23 cellular contexts compared by ENCODE assay signal in genomic region chr1:23701310-23701709, GRCh38. TPM values are rescaled to one million over a fixed set of nuclear protein-coding genes. Genes with fewer than 3 reads are reported as not detected.
DNase-seq lines count a peak whose midpoint lies in the region; ATAC-seq and TF ChIP-seq lines count a peak whose summit lies in the region.
"Had no signal": no experiment of that assay in that cellular context is flagged by ENCODE, and none has a peak within 500 bp of the region (broad histone marks: within the 10 kb centered on the region; RNA-seq: fewer than 3 reads in every experiment).

No MANE protein-coding gene starts in this region.

- TF ChIP-seq CTCF in HL-60 (IDR thresholded peaks at IDR 0.05; ENCODE audit: insufficient read depth, low read length) (no peak), spleen (IDR thresholded peaks at IDR 0.05 in 8 of 11, conservative IDR thresholded peaks at IDR 0.05 in 3 of 11) (no peak)

- peaks cover 41% of the 10 kb centered on the region for H3K4me1 Mint-ChIP-seq in activated T-cell treated with anti-CD3 and anti-CD28 coated beads, Interleukin-2, amount 50 U/mL, for 24 hours (ENCODE audit: low read depth)
- H3K4me1 Mint-ChIP-seq in dendritic cell treated with granulocyte-macrophage colony-stimulating factor and Interleukin-4, amounts not matched to agents 40 ng/mL and 50 ng/mL, for 4 days (ENCODE audit: low read depth) = peaks cover 12% of the 10 kb centered on the region
- peaks cover 1% of the 10 kb centered on the region for H3K4me1 Mint-ChIP-seq in T-helper 2 cell treated with Interferon-gamma antibody and Interleukin-4, amounts not matched to agents 5 μg/mL and 100 μg/mL, for 36 hours (ENCODE audit: low read depth)

- no peak for TF ChIP-seq POLR2A in spleen (IDR thresholded peaks at IDR 0.05)

- H3K36me3 Mint-ChIP-seq in activated T-cell treated with anti-CD3 and anti-CD28 coated beads, Interleukin-2, amount 50 U/mL, for 24 hours (ENCODE audit: low read depth) = peaks cover 83% of the 10 kb centered on the region
- peaks cover 80% of the 10 kb centered on the region for H3K36me3 Mint-ChIP-seq in dendritic cell treated with granulocyte-macrophage colony-stimulating factor and Interleukin-4, amounts not matched to agents 40 ng/mL and 50 ng/mL, for 4 days (ENCODE audit: low read depth)
- peaks cover 6 to 41% of the 10 kb centered on the region in 2 donors for H3K36me3 Mint-ChIP-seq in activated naive CD4-positive, alpha-beta T cell treated with anti-CD3 and anti-CD28 coated beads, Interleukin-2, amount 50 U/mL, for 72 hours
- peaks cover 56% of the 10 kb centered on the region for H3K36me3 Mint-ChIP-seq in T-helper 2 cell treated with Interferon-gamma antibody and Interleukin-4, amounts not matched to agents 5 μg/mL and 100 μg/mL, for 36 hours (ENCODE audit: low read depth)

- no peaks in the 10 kb centered on the region for H3K27me3 Mint-ChIP-seq in activated T-cell treated with anti-CD3 and anti-CD28 coated beads, Interleukin-2, amount 50 U/mL, for 24 hours
- H3K27me3 Mint-ChIP-seq in dendritic cell treated with granulocyte-macrophage colony-stimulating factor and Interleukin-4, amounts not matched to agents 40 ng/mL and 50 ng/mL, for 4 days = no peaks in the 10 kb centered on the region
- no peaks in the 10 kb centered on the region for H3K27me3 Mint-ChIP-seq in T-helper 2 cell treated with Interferon-gamma antibody and Interleukin-4, amounts not matched to agents 5 μg/mL and 100 μg/mL, for 36 hours (ENCODE audit: low read depth)
- H3K27me3 Mint-ChIP-seq: B cell had no signal

- no peak for ATAC-seq in activated naive CD4-positive, alpha-beta T cell treated with anti-CD3 and anti-CD28 coated beads, Interleukin-2, amount 50 U/mL, for 72 hours
- ATAC-seq: HepG2, Right ventricle myocardium inferior had no signal

- peak overlapping the region; percentile 22 for H3K27ac Mint-ChIP-seq in activated T-cell treated with anti-CD3 and anti-CD28 coated beads, Interleukin-2, amount 50 U/mL, for 24 hours
- peak overlapping the region; percentile 30 for H3K27ac Mint-ChIP-seq in dendritic cell treated with granulocyte-macrophage colony-stimulating factor and Interleukin-4, amounts not matched to agents 40 ng/mL and 50 ng/mL, for 4 days
- peak overlapping the region in 1 of 2 donors; percentile 81 for H3K27ac Mint-ChIP-seq in activated naive CD4-positive, alpha-beta T cell treated with anti-CD3 and anti-CD28 coated beads, Interleukin-2, amount 50 U/mL, for 72 hours
- no peak overlapping the region for H3K27ac Mint-ChIP-seq in T-helper 2 cell treated with Interferon-gamma antibody and Interleukin-4, amounts not matched to agents 5 μg/mL and 100 μg/mL, for 36 hours
- H3K27ac Mint-ChIP-seq: B cell had no signal

- H3K4me1 ChIP-seq in spleen = peaks cover 0 to 54% (median 32%) of the 10 kb centered on the region in 6 donors

- DNase-seq in activated T-cell treated with anti-CD3 and anti-CD28 coated beads, Interleukin-2, amount 50 U/mL, for 24 hours = no peak
- no peak for DNase-seq in activated T-cell treated with anti-CD3 and anti-CD28 coated beads, Interleukin-2, amount 50 U/mL, for 1 hour
- DNase-seq in HL-60 (ENCODE audit: low read depth in 1 of 2, low spot score in 1 of 2) (no peak), spleen (peak; percentile 23), GM19238 (ENCODE audit: insufficient read length, low spot score) (no peak)
- no peak for DNase-seq in activated naive CD4-positive, alpha-beta T cell treated with anti-CD3 and anti-CD28 coated beads, Interleukin-2, amount 50 U/mL, for 72 hours (ENCODE audit: low spot score in 2 of 2)
- no peak for DNase-seq in T-helper 2 cell treated with Interferon-gamma antibody and Interleukin-4, amounts not matched to agents 5 μg/mL and 100 μg/mL, for 36 hours (ENCODE audit: low spot score)
- DNase-seq: 8988T; Caco-2; CD4-positive, CD25-positive, alpha-beta regulatory T cell; GF-D8; H7; NCI-H1417; NCI-H2029; NCI-H2171; NCI-H446; NCI-H69; Peyer's patch had no signal

- no peak overlapping the region for H3K4me3 Mint-ChIP-seq in activated T-cell treated with anti-CD3 and anti-CD28 coated beads, Interleukin-2, amount 50 U/mL, for 24 hours
- no peak overlapping the region for H3K4me3 Mint-ChIP-seq in dendritic cell treated with granulocyte-macrophage colony-stimulating factor and Interleukin-4, amounts not matched to agents 40 ng/mL and 50 ng/mL, for 4 days
- H3K4me3 Mint-ChIP-seq in T-helper 2 cell treated with Interferon-gamma antibody and Interleukin-4, amounts not matched to agents 5 μg/mL and 100 μg/mL, for 36 hours = no peak overlapping the region
- H3K4me3 Mint-ChIP-seq: B cell; CD4-positive, CD25-positive, alpha-beta regulatory T cell had no signal

- H3K9me3 ChIP-seq in spleen = no peaks in the 10 kb centered on the region
- H3K9me3 ChIP-seq: Caco-2, Peyer's patch had no signal

- 0 out of 2 replicates have a peak overlapping the region, but pooled peaks have one; percentile 15 for H3K27ac ChIP-seq in HL-60 (replicated peaks)
- H3K27ac ChIP-seq in spleen = no peak overlapping the region
- H3K27ac ChIP-seq: KMS-11, Peyer's patch had no signal

- WGBS in spleen, 5 donors = 88 to 100% (median 93%) methylated on average over 2 of the region's 2 CpGs

- peaks cover 7 to 96% (median 73%) of the 10 kb centered on the region in 6 donors for H3K36me3 ChIP-seq in spleen

- no peaks in the 10 kb centered on the region for H3K9me3 Mint-ChIP-seq in activated T-cell treated with anti-CD3 and anti-CD28 coated beads, Interleukin-2, amount 50 U/mL, for 24 hours
- H3K9me3 Mint-ChIP-seq in dendritic cell treated with granulocyte-macrophage colony-stimulating factor and Interleukin-4, amounts not matched to agents 40 ng/mL and 50 ng/mL, for 4 days = no peaks in the 10 kb centered on the region
- no peaks in the 10 kb centered on the region for H3K9me3 Mint-ChIP-seq in activated naive CD4-positive, alpha-beta T cell treated with anti-CD3 and anti-CD28 coated beads, Interleukin-2, amount 50 U/mL, for 72 hours
- no peaks in the 10 kb centered on the region for H3K9me3 Mint-ChIP-seq in T-helper 2 cell treated with Interferon-gamma antibody and Interleukin-4, amounts not matched to agents 5 μg/mL and 100 μg/mL, for 36 hours
- H3K9me3 Mint-ChIP-seq: CD4-positive, CD25-positive, alpha-beta regulatory T cell had no signal

- H3K4me3 ChIP-seq in HL-60 (replicated peaks; ENCODE audit: insufficient read depth, low read length) = no peak overlapping the region
- no peak overlapping the region for H3K4me3 ChIP-seq in spleen
- H3K4me3 ChIP-seq: Peyer's patch had no signal

- intact Hi-C loops in dendritic cell treated with granulocyte-macrophage colony-stimulating factor and Interleukin-4, amounts not matched to agents 40 ng/mL and 50 ng/mL, for 4 days (cut with micrococcal nuclease) = no loop called here
- intact Hi-C loops in spleen (cut with DNase I; ENCODE audit: low total_unique reads) = no loop called here

- H3K27me3 ChIP-seq in HL-60 (ENCODE audit: insufficient read depth, poor library complexity, severe bottlenecking) = no peaks in the 10 kb centered on the region
- H3K27me3 ChIP-seq in spleen (replicated peaks in 1 of 7) = no peaks in the 10 kb centered on the region
- H3K27me3 ChIP-seq: Peyer's patch had no signal

RNA-seq across cellular contexts. Expression of gene RPL11, which starts 9.7 kb away (rescaled TPM):
- total RNA-seq in spleen = 1,000 to 10,000 TPM in 4 of 7 donors, 100 to 1,000 TPM in 3; 864 to 1,229 (median 1,082) TPM
- polyA plus RNA-seq in spleen = 1,000 to 10,000 TPM; 4,161 to 6,089 (median 5,782) TPM
- 1,000 to 10,000 TPM; 1,409 to 1,417 TPM for total RNA-seq in activated naive CD4-positive, alpha-beta T cell treated with anti-CD3 and anti-CD28 coated beads, Interleukin-2, amount 50 U/mL, for 72 hours

RNA-seq across cellular contexts. Expression of gene ELOA, which starts 42.0 kb away (rescaled TPM):
- 10 to 100 TPM; 30.3 to 38.0 (median 34.0) TPM for total RNA-seq in spleen
- polyA plus RNA-seq in spleen = 10 to 100 TPM in 2 of 3 donors, 1 to 10 TPM in 1; 7.9 to 12.2 (median 10.0) TPM
- 10 to 100 TPM; 30.9 to 33.4 TPM for total RNA-seq in activated naive CD4-positive, alpha-beta T cell treated with anti-CD3 and anti-CD28 coated beads, Interleukin-2, amount 50 U/mL, for 72 hours
